In genomic region chr1:147245586-147246021, GRCh38 we compare ENCODE assay signal across 1 cellular context.
TF ChIP-seq lines count a peak whose summit lies in the region.

No MANE protein-coding gene starts in this region.

TF ChIP-seq in K562, 482 proteins besides CTCF, POLR2A, EP300 and RAD21 (continued from another document and continues in another):
- no peak for TF ChIP-seq ARID3A (IDR thresholded peaks at IDR 0.05; ENCODE audit: borderline replicate concordance, low read depth, low read length)
- TF ChIP-seq ZBTB34 (CRISPR knock-in tag; IDR thresholded peaks at IDR 0.05), result no peak
- peak; percentile 29; the same call in 1 of the 2 replicates for TF ChIP-seq ZNF384 (IDR thresholded peaks at IDR 0.05; ENCODE audit: low read depth, low read length)
- TF ChIP-seq USF1 (CRISPR knock-in tag; IDR thresholded peaks at IDR 0.05), result no peak
- no peak for TF ChIP-seq TFAM (CRISPR knock-in tag; conservative IDR thresholded peaks at IDR 0.05)
- peak; percentile 55 for TF ChIP-seq SMARCA4 (IDR thresholded peaks at IDR 0.05)
- no peak for TF ChIP-seq ZNF174 (CRISPR knock-in tag; IDR thresholded peaks at IDR 0.05)
- TF ChIP-seq PHTF2 (CRISPR knock-in tag; IDR thresholded peaks at IDR 0.05), result no peak
- TF ChIP-seq ZNF76 (CRISPR knock-in tag; IDR thresholded peaks at IDR 0.05; ENCODE audit: borderline replicate concordance), result no peak
- TF ChIP-seq ZFP36 (IDR thresholded peaks at IDR 0.05; ENCODE audit: low read depth, low read length, partially characterized antibody), result no peak
- TF ChIP-seq SREBF2 (CRISPR knock-in tag; IDR thresholded peaks at IDR 0.05), result no peak
- TF ChIP-seq JUNB (CRISPR knock-in tag; conservative IDR thresholded peaks at IDR 0.05), result 0 out of 2 replicates have a peak, but pooled peaks have one; percentile 10
- TF ChIP-seq HDGF (IDR thresholded peaks at IDR 0.05), result no peak
- no peak for TF ChIP-seq ZBTB49 (CRISPR knock-in tag; IDR thresholded peaks at IDR 0.05; ENCODE audit: borderline replicate concordance)
- TF ChIP-seq ZNF764 (CRISPR knock-in tag; IDR thresholded peaks at IDR 0.05; ENCODE audit: low read depth), result no peak
- TF ChIP-seq GATAD2B (IDR thresholded peaks at IDR 0.05; ENCODE audit: borderline replicate concordance), result no peak
- TF ChIP-seq E2F4 (CRISPR knock-in tag; IDR thresholded peaks at IDR 0.05; ENCODE audit: low read depth), result no peak
- no peak for TF ChIP-seq BHLHE40 (IDR thresholded peaks at IDR 0.05; ENCODE audit: low read length)
- no peak for TF ChIP-seq POU5F1 (IDR thresholded peaks at IDR 0.05; ENCODE audit: borderline replicate concordance, low read depth, low read length, partially characterized antibody)
- TF ChIP-seq E2F3 (CRISPR knock-in tag; IDR thresholded peaks at IDR 0.05), result no peak
- peak; percentile 74; the same call in 1 of the 2 replicates for TF ChIP-seq SMARCA5 (IDR thresholded peaks at IDR 0.05)
- peak; percentile 35; the same call in 1 of the 2 replicates for TF ChIP-seq ZNF592 (IDR thresholded peaks at IDR 0.05)
- no peak for TF ChIP-seq HMGXB4 (CRISPR knock-in tag; IDR thresholded peaks at IDR 0.05)
- TF ChIP-seq HDAC3 (IDR thresholded peaks at IDR 0.05; ENCODE audit: borderline replicate concordance, partially characterized antibody), result no peak
- TF ChIP-seq DACH1 (IDR thresholded peaks at IDR 0.05; ENCODE audit: partially characterized antibody), result no peak
- no peak for TF ChIP-seq HNRNPLL (IDR thresholded peaks at IDR 0.05; ENCODE audit: low read depth, low read length, poor library complexity, severe bottlenecking)
- no peak for TF ChIP-seq ZNF436 (CRISPR knock-in tag; IDR thresholded peaks at IDR 0.05)
- TF ChIP-seq GABPB1 (CRISPR knock-in tag; IDR thresholded peaks at IDR 0.05), result no peak
- no peak for TF ChIP-seq TBL1XR1 (IDR thresholded peaks at IDR 0.05; ENCODE audit: low read length in 2 of 2)
- TF ChIP-seq NFXL1 (CRISPR knock-in tag; IDR thresholded peaks at IDR 0.05), result no peak
- TF ChIP-seq ZBTB7A (IDR thresholded peaks at IDR 0.05; ENCODE audit: borderline replicate concordance, control insufficient read depth, low read depth, low read length), result no peak
- TF ChIP-seq ZC3H4 (CRISPR knock-in tag; IDR thresholded peaks at IDR 0.05; ENCODE audit: borderline replicate concordance), result no peak
- no peak for TF ChIP-seq NFE2L1 (tag; IDR thresholded peaks at IDR 0.05; ENCODE audit: borderline replicate concordance, low read depth)
- no peak for TF ChIP-seq ZFP91 (CRISPR knock-in tag; IDR thresholded peaks at IDR 0.05)
- no peak for TF ChIP-seq MEF2A (IDR thresholded peaks at IDR 0.05; ENCODE audit: control insufficient read depth, low read depth, low read length)
- no peak for TF ChIP-seq HOXB6 (CRISPR knock-in tag; IDR thresholded peaks at IDR 0.05; ENCODE audit: borderline replicate concordance)
- no peak for TF ChIP-seq ZNF785 (CRISPR knock-in tag; IDR thresholded peaks at IDR 0.05)
- TF ChIP-seq CBFB (CRISPR knock-in tag; IDR thresholded peaks at IDR 0.05), result no peak
- TF ChIP-seq HDAC8 (tag; IDR thresholded peaks at IDR 0.05), result no peak
- TF ChIP-seq ZNF354B (CRISPR knock-in tag; IDR thresholded peaks at IDR 0.05), result no peak
- no peak for TF ChIP-seq PRPF4 (IDR thresholded peaks at IDR 0.05; ENCODE audit: insufficient read depth, low read depth, low read length, poor library complexity, severe bottlenecking)
- no peak for TF ChIP-seq IRF1 (CRISPR knock-in tag; IDR thresholded peaks at IDR 0.05; ENCODE audit: borderline replicate concordance)
- no peak for TF ChIP-seq E2F1 (CRISPR knock-in tag; IDR thresholded peaks at IDR 0.05)
- TF ChIP-seq JUND (IDR thresholded peaks at IDR 0.05; ENCODE audit: borderline replicate concordance, low read depth, low read length), result peak; percentile 84
- peak; percentile 69; the same call in 2 of the 3 replicates for TF ChIP-seq JUND (tag; IDR thresholded peaks at IDR 0.05; ENCODE audit: borderline replicate concordance, low read depth, low read length)
- TF ChIP-seq ZNF551 (CRISPR knock-in tag; IDR thresholded peaks at IDR 0.05), result no peak
- no peak for TF ChIP-seq KLF16 (IDR thresholded peaks at IDR 0.05)
- no peak for TF ChIP-seq ZNF584 (CRISPR knock-in tag; IDR thresholded peaks at IDR 0.05; ENCODE audit: low read depth)
- no peak for TF ChIP-seq NEUROD1 (IDR thresholded peaks at IDR 0.05; ENCODE audit: borderline replicate concordance, low read depth, low read length, partially characterized antibody)
- TF ChIP-seq SETDB1 (IDR thresholded peaks at IDR 0.05; ENCODE audit: low read length), result no peak
